ENCODE assay signal across 8 cellular contexts in genomic region chr3:111989061-111989678, GRCh38. TPM values are rescaled to one million over a fixed set of nuclear protein-coding genes. Genes with fewer than 3 reads are reported as not detected.
DNase-seq lines count a peak whose midpoint lies in the region; ATAC-seq and FAIRE-seq lines count a peak whose summit lies in the region.

No MANE protein-coding gene starts in this region.

- CTCF ChIA-PET in activated naive CD4-positive, alpha-beta T cell treated with anti-CD3 and anti-CD28 coated beads for 36 hours (lab: Charles Lee): interaction anchor here (0.7 to 20.8 kb wide), 17 partner anchors 10 to 320 kb away, joined by 3 to 454 read pairs (median 6); partner anchors contain the start of genes ABHD10 and TAGLN3

- peak; percentile 53 for DNase-seq in NOMO-1 treated with DMSO at 0.1 percent for 48 hours (lab: John Stamatoyannopoulos, UW; ENCODE audit: unreplicated experiment)
- DNase-seq in memory B cell (ENCODE audit: low spot score in 2 of 2): peak in 1 of 2 donors; percentile 19
- no peak for DNase-seq in epidermal melanocyte (ENCODE audit: insufficient read length, low spot score)
- no peak for DNase-seq in activated naive CD4-positive, alpha-beta T cell treated with anti-CD3 and anti-CD28 coated beads for 36 hours

- peak; percentile 89 for FAIRE-seq in G401.6 (lab: Jason Lieb, UNC)
- FAIRE-seq in colon (lab: Jason Lieb, UNC): peak; percentile 64

- H3K9me3 Mint-ChIP-seq in memory B cell: no peaks in the 10 kb centered on the region
- no peaks in the 10 kb centered on the region for H3K9me3 Mint-ChIP-seq in activated naive CD4-positive, alpha-beta T cell treated with anti-CD3 and anti-CD28 coated beads for 36 hours

- ATAC-seq in GM21423 (IDR thresholded peaks at IDR 0.05; ENCODE audit: unreplicated experiment) (peak; percentile 81), HG03575 (IDR thresholded peaks at IDR 0.05; ENCODE audit: extremely low read depth, insufficient number of reproducible peaks, low FRiP score, unreplicated experiment) (peak; percentile 78), memory B cell (ENCODE audit: low read depth) (peak; percentile 79)

- H3K4me3 Mint-ChIP-seq in memory B cell: no peak overlapping the region
- H3K4me3 Mint-ChIP-seq in activated naive CD4-positive, alpha-beta T cell treated with anti-CD3 and anti-CD28 coated beads for 36 hours: no peak overlapping the region

- peaks cover 19% of the 10 kb centered on the region for H3K4me1 Mint-ChIP-seq in memory B cell
- H3K4me1 Mint-ChIP-seq in activated naive CD4-positive, alpha-beta T cell treated with anti-CD3 and anti-CD28 coated beads for 36 hours (ENCODE audit: low read depth): peaks cover 27% of the 10 kb centered on the region

- intact Hi-C loops in activated naive CD4-positive, alpha-beta T cell treated with anti-CD3 and anti-CD28 coated beads for 36 hours (cut with micrococcal nuclease): loop anchor here (1.0 to 10.0 kb wide), 4 partner anchors 13 to 316 kb away; no protein-coding TSS in a partner anchor

- H3K27ac Mint-ChIP-seq in memory B cell: no peak overlapping the region
- no peak overlapping the region for H3K27ac Mint-ChIP-seq in activated naive CD4-positive, alpha-beta T cell treated with anti-CD3 and anti-CD28 coated beads for 36 hours

- H3K36me3 Mint-ChIP-seq in memory B cell: peaks cover 37% of the 10 kb centered on the region
- H3K36me3 Mint-ChIP-seq in activated naive CD4-positive, alpha-beta T cell treated with anti-CD3 and anti-CD28 coated beads for 36 hours (ENCODE audit: low read depth): peaks cover 34% of the 10 kb centered on the region

- H3K27me3 Mint-ChIP-seq in memory B cell: no peaks in the 10 kb centered on the region
- no peaks in the 10 kb centered on the region for H3K27me3 Mint-ChIP-seq in activated naive CD4-positive, alpha-beta T cell treated with anti-CD3 and anti-CD28 coated beads for 36 hours (ENCODE audit: low read depth)

RNA-seq across cellular contexts. Expression of gene TAGLN3, which starts 9.6 kb away (rescaled TPM):
- 1 to 10 TPM; 1.2 TPM for total RNA-seq in activated naive CD4-positive, alpha-beta T cell treated with anti-CD3 and anti-CD28 coated beads for 36 hours

RNA-seq across cellular contexts. Expression of gene ABHD10, which starts 10.3 kb away (rescaled TPM):
- total RNA-seq in activated naive CD4-positive, alpha-beta T cell treated with anti-CD3 and anti-CD28 coated beads for 36 hours: 10 to 100 TPM; 53.1 to 54.6 TPM

RNA-seq across cellular contexts. Expression of gene TMPRSS7, which starts 45.4 kb away (rescaled TPM):
- total RNA-seq in activated naive CD4-positive, alpha-beta T cell treated with anti-CD3 and anti-CD28 coated beads for 36 hours: not detected
